Comparison of ENCODE assay signal across 19 cellular contexts in the genomic region with DNA sequence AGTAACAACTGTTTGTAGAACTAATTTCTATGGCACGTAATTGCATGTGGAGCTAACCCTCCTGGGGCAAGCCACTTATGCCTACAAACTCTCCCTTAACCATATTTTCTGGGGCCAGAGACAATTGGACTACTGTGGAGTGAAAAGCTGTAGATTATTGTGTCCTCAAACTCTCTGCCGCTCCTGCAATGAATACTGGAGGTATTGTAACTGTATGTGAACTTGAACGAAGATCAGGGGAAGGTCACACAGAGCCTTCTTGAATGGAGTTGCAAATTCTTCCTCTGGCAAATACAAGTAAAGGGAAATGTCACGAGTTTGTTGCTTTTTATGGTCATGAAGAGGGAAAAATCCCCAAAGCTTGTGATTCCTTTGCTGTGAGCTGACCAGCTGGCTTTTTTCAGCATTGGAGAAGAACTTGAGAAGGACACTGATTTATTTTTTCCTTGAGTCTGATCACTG. TPM values are rescaled to one million over a fixed set of nuclear protein-coding genes. Genes with fewer than 3 reads are reported as not detected.
DNase-seq lines count a peak whose midpoint lies in the region; ATAC-seq, FAIRE-seq and TF ChIP-seq lines count a peak whose summit lies in the region.
"Had no signal": no experiment of that assay in that cellular context is flagged by ENCODE, and none has a peak within 500 bp of the region (broad histone marks: within the 10 kb centered on the region; RNA-seq: fewer than 3 reads in every experiment).

No MANE protein-coding gene starts in this region.

- DNase-seq in GM03348 (ENCODE audit: low spot score): peak; percentile 19
- no peak for DNase-seq in astrocyte (ENCODE audit: low read depth)
- DNase-seq in sigmoid colon: no peak
- no peak for DNase-seq in HCEC 1CT
- no peak for DNase-seq in activated naive CD8-positive, alpha-beta T cell treated with anti-CD3 and anti-CD28 coated beads for 36 hours
- DNase-seq in central memory CD4-positive, alpha-beta T cell: no peak
- no peak for DNase-seq in activated CD4-positive, alpha-beta T cell treated with anti-CD3 and anti-CD28 coated beads for 1 hour
- DNase-seq: activated CD8-positive, alpha-beta memory T cell treated with anti-CD3 and anti-CD28 coated beads for 24 hours; activated gamma-delta T cell; AML-193; left lung; NCI-H1105 treated with DMSO at 0.1 percent for 48 hours; NCI-H345; stimulated activated naive CD4-positive, alpha-beta T cell had no signal

- no peak overlapping the region for H3K4me3 ChIP-seq in astrocyte (ENCODE audit: insufficient read depth, low read depth, low read length)
- no peak overlapping the region for H3K4me3 ChIP-seq in gastroesophageal sphincter
- H3K4me3 ChIP-seq in sigmoid colon: no peak overlapping the region
- H3K4me3 ChIP-seq: breast epithelium, left lung, skin epidermis had no signal

- peaks cover 36% of the 10 kb centered on the region for H4K20me1 ChIP-seq in astrocyte (ENCODE audit: insufficient read depth, low read length)

- ATAC-seq in gastroesophageal sphincter: no peak
- ATAC-seq: left lung; natural killer cell treated with Interleukin-12 subunit alpha and Interleukin-12 subunit beta and Interleukin-15 and Interleukin-18, amount 100 ng/mL, for 72 hours had no signal

- peak overlapping the region; percentile 33 for H3K4me2 ChIP-seq in astrocyte (ENCODE audit: low read length)
- H3K4me2 ChIP-seq: KMS-11 had no signal

- TF ChIP-seq POLR2A in gastroesophageal sphincter (IDR thresholded peaks at IDR 0.05): no peak
- no peak for TF ChIP-seq POLR2A in sigmoid colon (IDR thresholded peaks at IDR 0.05)

- no peaks in the 10 kb centered on the region for H3K9me3 Mint-ChIP-seq in astrocyte (ENCODE audit: unreplicated experiment)
- H3K9me3 Mint-ChIP-seq in activated naive CD8-positive, alpha-beta T cell treated with anti-CD3 and anti-CD28 coated beads for 36 hours: no peaks in the 10 kb centered on the region
- H3K9me3 Mint-ChIP-seq: natural killer cell treated with Interleukin-12 subunit alpha and Interleukin-12 subunit beta and Interleukin-15 and Interleukin-18, amount 100 ng/mL, for 72 hours had no signal

- H3K9ac ChIP-seq in astrocyte (ENCODE audit: low read length): peak overlapping the region; percentile 2
- H3K9ac ChIP-seq: KMS-11 had no signal

- no peak for TF ChIP-seq CTCF in astrocyte (IDR thresholded peaks at IDR 0.05; ENCODE audit: insufficient read depth, low read depth, low read length)
- no peak for TF ChIP-seq CTCF in gastroesophageal sphincter (IDR thresholded peaks at IDR 0.05)
- no peak for TF ChIP-seq CTCF in sigmoid colon (IDR thresholded peaks at IDR 0.05)

- WGBS in gastroesophageal sphincter (ENCODE audit: low coverage in 1 of 2), 2 donors: 32 to 36% methylated on average over 2 to 4 of the region's 4 CpGs
- WGBS in sigmoid colon, 2 donors: 49 to 57% methylated on average over 4 of the region's 4 CpGs

- H3K36me3 ChIP-seq in astrocyte (ENCODE audit: insufficient read depth, low read length): peaks cover 10% of the 10 kb centered on the region
- no peaks in the 10 kb centered on the region for H3K36me3 ChIP-seq in gastroesophageal sphincter
- no peaks in the 10 kb centered on the region for H3K36me3 ChIP-seq in sigmoid colon
- H3K36me3 ChIP-seq: breast epithelium, left lung had no signal

- no peak overlapping the region for H2AFZ ChIP-seq in astrocyte (ENCODE audit: low read depth, low read length)

- H3K27me3 ChIP-seq in astrocyte (ENCODE audit: insufficient read depth, low read length) (no peaks in the 10 kb centered on the region), gastroesophageal sphincter (no peaks in the 10 kb centered on the region), sigmoid colon (no peaks in the 10 kb centered on the region)
- H3K27me3 ChIP-seq: breast epithelium, left lung had no signal

- peak overlapping the region; percentile 20 for H3K4me3 Mint-ChIP-seq in astrocyte (ENCODE audit: unreplicated experiment)
- no peak overlapping the region for H3K4me3 Mint-ChIP-seq in activated naive CD8-positive, alpha-beta T cell treated with anti-CD3 and anti-CD28 coated beads for 36 hours
- H3K4me3 Mint-ChIP-seq: natural killer cell treated with Interleukin-12 subunit alpha and Interleukin-12 subunit beta and Interleukin-15 and Interleukin-18, amount 100 ng/mL, for 72 hours had no signal

- no peak for TF ChIP-seq EP300 in gastroesophageal sphincter (IDR thresholded peaks at IDR 0.05)
- peak in 1 of 4 donors; percentile 31 for TF ChIP-seq EP300 in sigmoid colon (IDR thresholded peaks at IDR 0.05)

- H3K36me3 Mint-ChIP-seq in astrocyte (ENCODE audit: low read depth, unreplicated experiment): peaks cover 6% of the 10 kb centered on the region
- H3K36me3 Mint-ChIP-seq in activated naive CD8-positive, alpha-beta T cell treated with anti-CD3 and anti-CD28 coated beads for 36 hours: no peaks in the 10 kb centered on the region
- H3K36me3 Mint-ChIP-seq: natural killer cell treated with Interleukin-12 subunit alpha and Interleukin-12 subunit beta and Interleukin-15 and Interleukin-18, amount 100 ng/mL, for 72 hours had no signal

- no peaks in the 10 kb centered on the region for H3K9me3 ChIP-seq in astrocyte (ENCODE audit: insufficient read depth, low read depth, low read length)
- H3K9me3 ChIP-seq in gastroesophageal sphincter: no peaks in the 10 kb centered on the region
- no peaks in the 10 kb centered on the region for H3K9me3 ChIP-seq in sigmoid colon
- H3K9me3 ChIP-seq: breast epithelium, left lung had no signal

- H3K4me1 Mint-ChIP-seq in astrocyte (ENCODE audit: low read depth, unreplicated experiment): peaks cover 32% of the 10 kb centered on the region
- no peaks in the 10 kb centered on the region for H3K4me1 Mint-ChIP-seq in activated naive CD8-positive, alpha-beta T cell treated with anti-CD3 and anti-CD28 coated beads for 36 hours

- FAIRE-seq in astrocyte (lab: Jason Lieb, UNC): no peak

- peaks cover 17% of the 10 kb centered on the region for H3K4me1 ChIP-seq in astrocyte (ENCODE audit: insufficient read depth, low read length)
- H3K4me1 ChIP-seq in gastroesophageal sphincter: peaks cover 0 to 86% (median 15%) of the 10 kb centered on the region in 3 donors
- peaks cover 0 to 86% (median 73%) of the 10 kb centered on the region in 4 donors for H3K4me1 ChIP-seq in sigmoid colon
- H3K4me1 ChIP-seq: breast epithelium had no signal

- peaks cover 88% of the 10 kb centered on the region for H3K79me2 ChIP-seq in astrocyte (ENCODE audit: insufficient read depth, low read length)

- no peaks in the 10 kb centered on the region for H3K27me3 Mint-ChIP-seq in astrocyte (ENCODE audit: low read depth, unreplicated experiment)
- peaks cover 11% of the 10 kb centered on the region for H3K27me3 Mint-ChIP-seq in activated naive CD8-positive, alpha-beta T cell treated with anti-CD3 and anti-CD28 coated beads for 36 hours

- H3K27ac Mint-ChIP-seq in astrocyte (ENCODE audit: unreplicated experiment): peak overlapping the region; percentile 56
- no peak overlapping the region for H3K27ac Mint-ChIP-seq in activated naive CD8-positive, alpha-beta T cell treated with anti-CD3 and anti-CD28 coated beads for 36 hours
- H3K27ac Mint-ChIP-seq: natural killer cell treated with Interleukin-12 subunit alpha and Interleukin-12 subunit beta and Interleukin-15 and Interleukin-18, amount 100 ng/mL, for 72 hours had no signal

- H3K27ac ChIP-seq in astrocyte (ENCODE audit: low read depth, low read length): no peak overlapping the region
- H3K27ac ChIP-seq in gastroesophageal sphincter: peak overlapping the region in 3 of 4 donors; percentile 53 to 72 (median 55)
- H3K27ac ChIP-seq in sigmoid colon: peak overlapping the region; percentile 50 to 79 (median 66)
- H3K27ac ChIP-seq: breast epithelium, KMS-11 had no signal

- intact Hi-C loops in sigmoid colon (cut with DNase I): no loop called here

RNA-seq across cellular contexts. Expression of a gene that starts 18.2 kb away (rescaled TPM):
- 76.1 and 115 TPM in 2 replicates for total RNA-seq in astrocyte
- total RNA-seq in gastroesophageal sphincter: 100 to 1,000 TPM; 150 to 245 (median 185) TPM
- 100 to 1,000 TPM; 133 to 244 (median 209) TPM for total RNA-seq in sigmoid colon
- polyA plus RNA-seq in sigmoid colon: 10 to 100 TPM in 1 of 3 donors, 1 to 10 TPM in 2; 1.2 to 17.2 (median 9.0) TPM
- 1 to 10 TPM; 1.8 to 2.3 TPM for total RNA-seq in activated naive CD8-positive, alpha-beta T cell treated with anti-CD3 and anti-CD28 coated beads for 36 hours

Comparison
In these comparisons a context has a peak if more than half of its experiments do, and no peak if none do; other contexts are left out.
1. RNA of a gene that starts 18.2 kb away (total RNA-seq): 133 to 244 TPM in sigmoid colon, 150 to 245 TPM in gastroesophageal sphincter and 76.1 to 115 TPM in astrocyte; 1.8 to 2.3 TPM in activated naive CD8-positive, alpha-beta T cell treated with anti-CD3 and anti-CD28 coated beads for 36 hours; every median in the first group is over 10 times any median in the second.